ENCODE assay signal across 7 cellular contexts in genomic region chr18:9914334-9914583, GRCh38. TPM values are rescaled to one million over a fixed set of nuclear protein-coding genes. Genes with fewer than 3 reads are reported as not detected.
DNase-seq lines count a peak whose midpoint lies in the region; ATAC-seq and TF ChIP-seq lines count a peak whose summit lies in the region.

No MANE protein-coding gene starts in this region.

- H3K36me3 ChIP-seq in ascending aorta (no peaks in the 10 kb centered on the region), liver (ENCODE audit: control insufficient read depth in 4 of 4, insufficient read depth in 3 of 4, low read depth in 1 of 4, low read length in 3 of 4) (no peaks in the 10 kb centered on the region), urinary bladder (ENCODE audit: insufficient read depth) (no peaks in the 10 kb centered on the region)

- intact Hi-C loops in ascending aorta (cut with DNase I), result loop anchor here (1.0 to 10.0 kb wide), 8 partner anchors 82 to 809 kb away; partner anchors contain the start of genes ANKRD12, NDUFV2, PPP4R1 and RAB31

- TF ChIP-seq RAD21 in liver (IDR thresholded peaks at IDR 0.05), result no peak

- ATAC-seq in GM18505 (IDR thresholded peaks at IDR 0.05; ENCODE audit: unreplicated experiment), result peak; percentile 20
- ATAC-seq in HG03097 (IDR thresholded peaks at IDR 0.05; ENCODE audit: low FRiP score, unreplicated experiment), result peak; percentile 16

- no peak for TF ChIP-seq POLR2A in GM18505 (IDR thresholded peaks at IDR 0.05; ENCODE audit: borderline replicate concordance, extremely low read depth, insufficient read depth, insufficient read length)

- H3K27me3 ChIP-seq in ascending aorta (no peaks in the 10 kb centered on the region), liver (ENCODE audit: control insufficient read depth in 4 of 4, insufficient read depth in 4 of 4, low read length in 3 of 4) (no peaks in the 10 kb centered on the region)

- DNase-seq in ascending aorta (ENCODE audit: low spot score in 2 of 2) (no peak), AG20443 (ENCODE audit: low spot score) (no peak), NCI-H1092 (lab: John Stamatoyannopoulos, UW) (no peak)

- no peak for TF ChIP-seq CTCF in ascending aorta (IDR thresholded peaks at IDR 0.05)
- no peak for TF ChIP-seq CTCF in liver (IDR thresholded peaks at IDR 0.05; ENCODE audit: low read depth, low read length, missing input control)

- WGBS in liver, result 1% methylated on average over 35 of the region's 35 CpGs
- under 1% methylated on average over 33 of the region's 35 CpGs for WGBS in urinary bladder

- peak overlapping the region; percentile 99 to 100 for H3K27ac ChIP-seq in ascending aorta
- H3K27ac ChIP-seq in liver (ENCODE audit: low read depth in 1 of 2, low read length in 2 of 2), result peak overlapping the region; percentile 100
- peak overlapping the region; percentile 100 for H3K27ac ChIP-seq in urinary bladder (ENCODE audit: low read depth)

- H3K9me3 ChIP-seq in ascending aorta (no peaks in the 10 kb centered on the region), liver (ENCODE audit: control insufficient read depth in 4 of 4, low read length in 3 of 4) (no peaks in the 10 kb centered on the region)

- peak overlapping the region; percentile 79 to 88 for H3K9ac ChIP-seq in liver (ENCODE audit: low read depth in 1 of 2, low read length in 2 of 2)

- H3K4me1 ChIP-seq in ascending aorta (peaks cover 8 to 26% of the 10 kb centered on the region in 2 donors), liver (ENCODE audit: control insufficient read depth in 4 of 4, insufficient read depth in 4 of 4, low read length in 3 of 4) (peaks cover 5 to 38% (median 28%) of the 10 kb centered on the region in 4 donors), urinary bladder (ENCODE audit: insufficient read depth) (no peaks in the 10 kb centered on the region)

- H3K4me3 ChIP-seq in ascending aorta (peak overlapping the region; percentile 96 to 97), liver (ENCODE audit: low read depth in 1 of 3, low read length in 3 of 3) (peak overlapping the region; percentile 82 to 99 (median 99)), urinary bladder (ENCODE audit: low read depth, low read length) (peak overlapping the region; percentile 100)

TF ChIP-seq in liver, 16 proteins besides CTCF, POLR2A, EP300 and RAD21:
- TF ChIP-seq ATF3 (IDR thresholded peaks at IDR 0.05) (no peak), HNF4G (IDR thresholded peaks at IDR 0.05) (no peak)

RNA-seq across cellular contexts. Expression of gene VAPA, which starts 0.4 kb away (rescaled TPM):
- total RNA-seq in ascending aorta, result 109 TPM
- 100 to 1,000 TPM in 1 of 2 donors, 10 to 100 TPM in 1; 98.6 to 114 TPM for total RNA-seq in liver
- polyA plus RNA-seq in liver, result 10 to 100 TPM; 80.7 to 83.3 TPM
- 278 TPM for total RNA-seq in urinary bladder
- polyA plus RNA-seq in urinary bladder, result 195 TPM

RNA-seq across cellular contexts. Expression of gene TXNDC2, which starts 28.5 kb away (rescaled TPM):
- total RNA-seq in ascending aorta (not detected), liver (under 1 TPM; under 0.01 to 0.09 TPM), urinary bladder (not detected)
- polyA plus RNA-seq in liver (not detected), urinary bladder (0.08 TPM)
